1 cellular context compared by ENCODE assay signal in genomic region chr1:117198097-117198496, GRCh38.
TF ChIP-seq lines count a peak whose summit lies in the region.

No MANE protein-coding gene starts in this region.

TF ChIP-seq in GM23338, 12 proteins besides CTCF, POLR2A, EP300 and RAD21 (continued from another document):
- TF ChIP-seq ZNF462 (CRISPR knock-in tag; IDR thresholded peaks at IDR 0.05) (no peak), EZH2phosphoT487 (IDR thresholded peaks at IDR 0.05; ENCODE audit: unreplicated experiment) (no peak), POLR2AphosphoS5 (IDR thresholded peaks at IDR 0.05; ENCODE audit: low read depth) (no peak), REST (IDR thresholded peaks at IDR 0.05; ENCODE audit: unreplicated experiment) (no peak), ZNF331 (CRISPR knock-in tag; IDR thresholded peaks at IDR 0.05; ENCODE audit: low read depth) (no peak), ETS1 (IDR thresholded peaks at IDR 0.05) (no peak), ZNF114 (CRISPR knock-in tag; IDR thresholded peaks at IDR 0.05) (no peak), CREB1 (CRISPR knock-in tag; IDR thresholded peaks at IDR 0.05; ENCODE audit: low read depth) (no peak), EZH2 (IDR thresholded peaks at IDR 0.05; ENCODE audit: low read depth, unreplicated experiment) (no peak), JUNB (IDR thresholded peaks at IDR 0.05; ENCODE audit: unreplicated experiment) (no peak), STAT1 (IDR thresholded peaks at IDR 0.05; ENCODE audit: unreplicated experiment) (no peak)
